In genomic region chr16:89505204-89506112, GRCh38 we compare ENCODE assay signal across 1 cellular context.
A peak's percentile ranks its signal among the peaks of the same experiment; 100 is the strongest.
TF ChIP-seq lines count a peak whose summit lies in the region.

No MANE protein-coding gene starts in this region.

TF ChIP-seq in HepG2, 621 proteins besides CTCF, POLR2A, EP300 and RAD21 (continues in another document):
- TF ChIP-seq CENPBD1 (CRISPR knock-in tag; IDR thresholded peaks at IDR 0.05; ENCODE audit: borderline replicate concordance, low read depth) (no peak), RXRA (CRISPR knock-in tag; IDR thresholded peaks at IDR 0.05) (peak; percentile 94), ZNF580 (CRISPR knock-in tag; IDR thresholded peaks at IDR 0.05; ENCODE audit: borderline replicate concordance, low read depth) (peak; percentile 90; the same call in 1 of the 2 replicates), ZNF18 (CRISPR knock-in tag; IDR thresholded peaks at IDR 0.05; ENCODE audit: insufficient replicate concordance) (peak; percentile 99), NCOR1 (IDR thresholded peaks at IDR 0.05; ENCODE audit: borderline replicate concordance, low read length) (peak; percentile 94), ZNF776 (CRISPR knock-in tag; IDR thresholded peaks at IDR 0.05) (peak; percentile 88), ZNF333 (CRISPR knock-in tag; IDR thresholded peaks at IDR 0.05; ENCODE audit: borderline replicate concordance) (no peak), PITX1 (CRISPR knock-in tag; IDR thresholded peaks at IDR 0.05) (peak; percentile 91), ZNF562 (CRISPR knock-in tag; IDR thresholded peaks at IDR 0.05; ENCODE audit: borderline replicate concordance) (no peak), ZXDC (CRISPR knock-in tag; IDR thresholded peaks at IDR 0.05) (peak; percentile 95), ZNF468 (CRISPR knock-in tag; IDR thresholded peaks at IDR 0.05) (no peak), NPAS2 (CRISPR knock-in tag; IDR thresholded peaks at IDR 0.05; ENCODE audit: borderline replicate concordance) (no peak), ZNF326 (CRISPR knock-in tag; IDR thresholded peaks at IDR 0.05; ENCODE audit: borderline replicate concordance) (no peak; the same call in 1 of the 2 replicates), GPBP1L1 (CRISPR knock-in tag; IDR thresholded peaks at IDR 0.05) (no peak), ATF3 (CRISPR knock-in tag; IDR thresholded peaks at IDR 0.05) (peak; percentile 77), ZNF841 (CRISPR knock-in tag; IDR thresholded peaks at IDR 0.05; ENCODE audit: borderline replicate concordance) (no peak), PRMT3 (CRISPR knock-in tag; IDR thresholded peaks at IDR 0.05; ENCODE audit: borderline replicate concordance, low read depth) (no peak), SSRP1 (CRISPR knock-in tag; IDR thresholded peaks at IDR 0.05) (peak; percentile 85), SMARCE1 (IDR thresholded peaks at IDR 0.05; ENCODE audit: borderline replicate concordance) (no peak), NFRKB (IDR thresholded peaks at IDR 0.05) (no peak), KLF15 (CRISPR knock-in tag; IDR thresholded peaks at IDR 0.05; ENCODE audit: borderline replicate concordance) (no peak), RNF219 (CRISPR knock-in tag; IDR thresholded peaks at IDR 0.05) (no peak), ZNF770 (CRISPR knock-in tag; IDR thresholded peaks at IDR 0.05) (no peak), ZNF260 (CRISPR knock-in tag; IDR thresholded peaks at IDR 0.05; ENCODE audit: borderline replicate concordance, low read depth) (no peak), ATF1 (CRISPR knock-in tag; IDR thresholded peaks at IDR 0.05) (peak; percentile 89), XBP1 (CRISPR knock-in tag; IDR thresholded peaks at IDR 0.05) (no peak), PCBP2 (optimal IDR thresholded peaks at IDR 0.05; ENCODE audit: low read depth, low read length, poor library complexity, severe bottlenecking) (no peak), ZNF142 (CRISPR knock-in tag; IDR thresholded peaks at IDR 0.05) (peak; percentile 47; the same call in 1 of the 2 replicates), KLF11 (CRISPR knock-in tag; IDR thresholded peaks at IDR 0.05) (peak; percentile 50; the same call in 1 of the 2 replicates), UBTF (CRISPR knock-in tag; IDR thresholded peaks at IDR 0.05) (peak; percentile 91), KDM6A (CRISPR knock-in tag; IDR thresholded peaks at IDR 0.05; ENCODE audit: low read depth) (peak; percentile 72), ZSCAN25 (CRISPR knock-in tag; IDR thresholded peaks at IDR 0.05) (peak; percentile 99), ZFP1 (CRISPR knock-in tag; IDR thresholded peaks at IDR 0.05) (peak; percentile 68; the same call in 1 of the 2 replicates), PAX8 (CRISPR knock-in tag; IDR thresholded peaks at IDR 0.05; ENCODE audit: borderline replicate concordance) (peak; percentile 59; the same call in 1 of the 2 replicates), ZNF484 (CRISPR knock-in tag; IDR thresholded peaks at IDR 0.05; ENCODE audit: borderline replicate concordance, low read depth) (no peak), GZF1 (CRISPR knock-in tag; IDR thresholded peaks at IDR 0.05) (peak; percentile 87), ZNF549 (CRISPR knock-in tag; IDR thresholded peaks at IDR 0.05) (no peak), IKZF5 (CRISPR knock-in tag; IDR thresholded peaks at IDR 0.05) (peak; percentile 92), IKZF1 (IDR thresholded peaks at IDR 0.05) (no peak)
